8 cellular contexts compared by ENCODE assay signal in the genomic region with DNA sequence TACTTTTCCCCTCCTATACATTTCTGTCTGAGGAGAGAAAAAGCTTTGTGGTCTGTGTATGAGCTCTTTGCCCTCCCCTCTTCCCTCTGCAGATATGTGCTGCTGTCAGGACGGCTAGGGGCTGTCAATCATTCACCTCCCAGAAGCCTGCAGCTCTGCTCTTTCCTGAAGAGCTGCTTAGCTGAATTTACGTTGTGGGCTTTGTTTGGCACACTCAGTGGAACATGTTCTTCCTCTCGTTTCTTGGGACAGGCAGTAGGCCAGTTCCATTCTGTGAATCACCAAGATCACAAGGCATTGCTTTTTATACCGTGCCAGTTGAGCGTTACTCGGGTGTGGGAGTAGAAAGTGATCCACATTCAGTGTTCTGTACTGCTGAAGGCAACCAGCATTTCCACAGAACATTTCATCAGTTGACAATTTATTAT.
DNase-seq lines count a peak whose midpoint lies in the region; ATAC-seq and TF ChIP-seq lines count a peak whose summit lies in the region.

No MANE protein-coding gene starts in this region.

- CTCF ChIA-PET in GM10248 (lab: Yijun Ruan, JAX) = no interaction called here

- no peaks in the 10 kb centered on the region for H3K9me3 ChIP-seq in mesenchymal stem cell (ENCODE audit: control insufficient read depth, low read length)

- H3K36me3 ChIP-seq in mesenchymal stem cell (ENCODE audit: control insufficient read depth in 1 of 2, insufficient read depth in 2 of 2, low read depth in 1 of 2, low read length in 2 of 2) = peaks cover 0 to 54% of the 10 kb centered on the region in 2 experiments

- H2BK15ac ChIP-seq in mesenchymal stem cell (ENCODE audit: low read depth, poor library complexity, severe bottlenecking) = no peak overlapping the region

- H3K18ac ChIP-seq in mesenchymal stem cell (ENCODE audit: low read depth in 1 of 2, low read length in 2 of 2) = no peak overlapping the region

- no peak overlapping the region for H3K14ac ChIP-seq in mesenchymal stem cell (ENCODE audit: low read length in 2 of 2)

- no peak overlapping the region for H3K4ac ChIP-seq in mesenchymal stem cell (ENCODE audit: low read depth in 1 of 2, low read length in 2 of 2)

- no peak overlapping the region for H3K23ac ChIP-seq in mesenchymal stem cell (ENCODE audit: low read length in 2 of 2)

- no peak for TF ChIP-seq CTCF in cardiac fibroblast (IDR thresholded peaks at IDR 0.05; ENCODE audit: low read depth, low read length)
- no peak for TF ChIP-seq CTCF in GM10248 (IDR thresholded peaks at IDR 0.05; ENCODE audit: control extremely low read depth, extremely low read depth, low read depth, missing control alignments)

- peak overlapping the region; percentile 76 for H3K27ac ChIP-seq in mesenchymal stem cell (ENCODE audit: low read length, poor library complexity, severe bottlenecking)

- no peak overlapping the region for H2AFZ ChIP-seq in mesenchymal stem cell (ENCODE audit: low read depth, low read length)

- no peak overlapping the region for H2BK5ac ChIP-seq in mesenchymal stem cell (ENCODE audit: low read depth, low read length, poor library complexity, severe bottlenecking)

- 70% methylated on average over 6 of the region's 6 CpGs for WGBS in mesenchymal stem cell

- in situ Hi-C loops in Caki2 (cut with HindIII; ENCODE audit: low pct_unique_long_range_greater_than_20kb, low sequenced_read_pairs) = no loop called here

- POLR2A ChIA-PET in GM10248 (lab: Yijun Ruan, JAX) = no interaction called here

- H3K4me2 ChIP-seq in mesenchymal stem cell (ENCODE audit: low read length, poor library complexity, severe bottlenecking) = no peak overlapping the region

- H3K4me3 ChIP-seq in cardiac fibroblast (replicated peaks in 1 of 2; ENCODE audit: low read depth in 2 of 2, low read length in 2 of 2) (no peak overlapping the region), mesenchymal stem cell (ENCODE audit: insufficient read depth in 1 of 2, low read depth in 1 of 2, low read length in 2 of 2) (no peak overlapping the region)

- H4K91ac ChIP-seq in mesenchymal stem cell (ENCODE audit: low read length) = no peak overlapping the region

- peak overlapping the region; percentile 80 for H3K9ac ChIP-seq in mesenchymal stem cell (ENCODE audit: low read length)

- ATAC-seq in HG03565 (IDR thresholded peaks at IDR 0.05; ENCODE audit: unreplicated experiment) (peak; percentile 42), GM21390 (IDR thresholded peaks at IDR 0.05; ENCODE audit: unreplicated experiment) (no peak)

- DNase-seq in Caki2 (ENCODE audit: low read depth) = peak; percentile 76
- DNase-seq in cardiac fibroblast (ENCODE audit: low read depth in 2 of 2) = peak; percentile 92 to 95
- DNase-seq in mesenchymal stem cell = peak; percentile 34
- no peak for DNase-seq in NCI-H146 (lab: John Stamatoyannopoulos, UW)
- DNase-seq in NCI-H1048 (lab: John Stamatoyannopoulos, UW) = no peak
- DNase-seq in GM10248 (ENCODE audit: extremely low spot score) = no peak

- H4K8ac ChIP-seq in mesenchymal stem cell (ENCODE audit: low read length) = no peak overlapping the region

- no peaks in the 10 kb centered on the region for H3K79me1 ChIP-seq in mesenchymal stem cell (replicated peaks; ENCODE audit: low read length, poor library complexity, severe bottlenecking)

- H3K27me3 ChIP-seq in mesenchymal stem cell (ENCODE audit: control insufficient read depth in 1 of 2, insufficient read depth in 1 of 2, low read length in 2 of 2) = no peaks in the 10 kb centered on the region

- H3K4me1 ChIP-seq in mesenchymal stem cell (ENCODE audit: control insufficient read depth, insufficient read depth, low read depth, low read length) = peaks cover 9% of the 10 kb centered on the region

- H2BK120ac ChIP-seq in mesenchymal stem cell (ENCODE audit: low read depth, low read length) = no peak overlapping the region

- no peak overlapping the region for H2BK12ac ChIP-seq in mesenchymal stem cell (ENCODE audit: low read length in 2 of 2)

- H2AK5ac ChIP-seq in mesenchymal stem cell (ENCODE audit: low read length, severe bottlenecking) = no peak overlapping the region

Comparison
In these comparisons a context has a peak if more than half of its experiments do, and no peak if none do; other contexts are left out.
1. DNase-seq: peak in Caki2 (single experiment), cardiac fibroblast (2 of 2) and mesenchymal stem cell (single experiment); none in NCI-H146 (single experiment), NCI-H1048 (single experiment) and GM10248 (single experiment).